13 cellular contexts compared by ENCODE assay signal in the genomic region with DNA sequence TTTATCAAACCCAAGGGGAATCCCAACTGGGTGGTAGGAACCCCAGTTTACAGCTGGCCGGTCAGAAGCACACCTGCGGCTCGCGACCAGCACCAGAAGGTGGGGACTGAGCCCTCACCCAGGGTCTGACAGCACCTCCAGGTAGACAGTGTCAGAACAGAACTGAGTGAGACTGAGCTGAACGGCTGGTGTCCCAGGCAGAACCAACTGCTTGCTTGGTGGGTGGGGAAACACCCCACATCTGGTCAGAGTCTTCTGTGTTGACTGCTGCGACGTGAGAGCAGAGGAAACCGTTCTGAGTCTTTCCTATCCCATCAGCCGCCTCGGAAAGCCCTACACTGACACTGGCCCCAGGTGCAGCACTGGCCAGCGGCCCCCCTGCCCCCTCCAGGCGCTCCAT.
DNase-seq lines count a peak whose midpoint lies in the region; ATAC-seq and TF ChIP-seq lines count a peak whose summit lies in the region.
"Had no signal": no experiment of that assay in that cellular context is flagged by ENCODE, and none has a peak within 500 bp of the region (broad histone marks: within the 10 kb centered on the region; RNA-seq: fewer than 3 reads in every experiment).

No MANE protein-coding gene starts in this region.

- no peak overlapping the region for H3K4me2 ChIP-seq in smooth muscle cell

- in situ Hi-C loops in HAP-1 (cut with MboI; ENCODE audit: low sequenced_read_pairs): no loop called here

- peak overlapping the region in 8 of 10 donors; percentile 62 to 89 (median 84) for H3K27ac Mint-ChIP-seq in naive thymus-derived CD8-positive, alpha-beta T cell

- no peak overlapping the region for H3K4me3 ChIP-seq in HAP-1
- no peak overlapping the region for H3K4me3 ChIP-seq in smooth muscle cell
- H3K4me3 ChIP-seq: SJSA1 had no signal

- 94% methylated on average over 12 of the region's 12 CpGs for WGBS in smooth muscle cell (ENCODE audit: low lambda C conversion rate)

- DNase-seq in naive thymus-derived CD8-positive, alpha-beta T cell: peak in 2 of 10 donors; percentile 18 to 37
- no peak for DNase-seq in HAP-1 (ENCODE audit: low spot score in 2 of 2)
- DNase-seq in C1 segment of cervical spinal cord (lab: John Stamatoyannopoulos, UW): no peak
- DNase-seq in smooth muscle cell (lab: John Stamatoyannopoulos, UW; ENCODE audit: unreplicated experiment): no peak
- DNase-seq: NCI-H187; stimulated activated CD4-positive, alpha-beta T cell treated with anti-CD3 and anti-CD28 coated beads, Interleukin-4, amount 100 ng/mL, for 4 hours had no signal

- H3K27me3 ChIP-seq in HAP-1 (ENCODE audit: low read depth) (no peaks in the 10 kb centered on the region), smooth muscle cell (ENCODE audit: low read depth) (no peaks in the 10 kb centered on the region)
- H3K27me3 ChIP-seq: SJSA1 had no signal

- H3K4me3 Mint-ChIP-seq in naive thymus-derived CD8-positive, alpha-beta T cell: peak overlapping the region in 7 of 10 donors; percentile 24 to 69 (median 54)
- H3K4me3 Mint-ChIP-seq: neural crest cell had no signal

- ATAC-seq in GM18867 (IDR thresholded peaks at IDR 0.05; ENCODE audit: unreplicated experiment) (peak; percentile 70), GM21529 (IDR thresholded peaks at IDR 0.05; ENCODE audit: unreplicated experiment) (peak; percentile 92), HG03354 (IDR thresholded peaks at IDR 0.05; ENCODE audit: poor library complexity, severe bottlenecking, unreplicated experiment) (peak; percentile 83), GM21367 (IDR thresholded peaks at IDR 0.05; ENCODE audit: unreplicated experiment) (no peak)
- peak; percentile 84 to 93 for ATAC-seq in naive thymus-derived CD8-positive, alpha-beta T cell

- TF ChIP-seq CTCF in smooth muscle cell (IDR thresholded peaks at IDR 0.05; ENCODE audit: borderline replicate concordance, insufficient read depth, poor library complexity, severe bottlenecking): no peak

- H3K4me1 ChIP-seq in HAP-1 (no peaks in the 10 kb centered on the region), smooth muscle cell (ENCODE audit: low read depth) (peaks cover 13% of the 10 kb centered on the region)
- H3K4me1 ChIP-seq: SJSA1 had no signal

- H3K9ac ChIP-seq in smooth muscle cell (ENCODE audit: low read depth): no peak overlapping the region

- peaks cover 0 to 5% (median 0%) of the 10 kb centered on the region in 3 donors for H3K36me3 Mint-ChIP-seq in naive thymus-derived CD8-positive, alpha-beta T cell

- no peak overlapping the region for H2AFZ ChIP-seq in smooth muscle cell (ENCODE audit: low read depth)

- H3K27me3 Mint-ChIP-seq in naive thymus-derived CD8-positive, alpha-beta T cell: peaks cover 0 to 1% (median 0%) of the 10 kb centered on the region in 5 donors

- 0 out of 2 replicates have a peak, but pooled peaks cover 2% of the 10 kb centered on the region for H3K36me3 ChIP-seq in HAP-1 (replicated peaks)
- H3K36me3 ChIP-seq in smooth muscle cell (ENCODE audit: low read depth): no peaks in the 10 kb centered on the region

- peaks cover 7 to 34% (median 27%) of the 10 kb centered on the region in 4 donors for H3K4me1 Mint-ChIP-seq in naive thymus-derived CD8-positive, alpha-beta T cell

- no peaks in the 10 kb centered on the region for H3F3A ChIP-seq in smooth muscle cell (ENCODE audit: low read depth)

- H3K27ac ChIP-seq in smooth muscle cell (ENCODE audit: low read depth): no peak overlapping the region
- H3K27ac ChIP-seq: HL-60, SJSA1 had no signal

- no peaks in the 10 kb centered on the region for H3K9me3 Mint-ChIP-seq in naive thymus-derived CD8-positive, alpha-beta T cell
- H3K9me3 Mint-ChIP-seq: neural crest cell had no signal

- POLR2A ChIA-PET in naive thymus-derived CD8-positive, alpha-beta T cell (lab: Charles Lee): no interaction called here

- H4K20me1 ChIP-seq in smooth muscle cell (ENCODE audit: low read depth): peaks cover 3% of the 10 kb centered on the region

- no peaks in the 10 kb centered on the region for H3K79me2 ChIP-seq in smooth muscle cell (ENCODE audit: low read depth)

- H3K9me3 ChIP-seq in HAP-1: no peaks in the 10 kb centered on the region
- no peaks in the 10 kb centered on the region for H3K9me3 ChIP-seq in smooth muscle cell (replicated peaks; ENCODE audit: low read depth)
- H3K9me3 ChIP-seq: SJSA1 had no signal
